Comparison of ENCODE assay signal across 8 cellular contexts in genomic region chr10:91190876-91191580, GRCh38. TPM values are rescaled to one million over a fixed set of nuclear protein-coding genes. Genes with fewer than 3 reads are reported as not detected.
A peak's percentile ranks its signal among the peaks of the same experiment; 100 is the strongest.
DNase-seq lines count a peak whose midpoint lies in the region; ATAC-seq, FAIRE-seq and TF ChIP-seq lines count a peak whose summit lies in the region.

No MANE protein-coding gene starts in this region.

- peak; percentile 68 for ATAC-seq in GM21786 (IDR thresholded peaks at IDR 0.05; ENCODE audit: unreplicated experiment)

- DNase-seq in EL = peak; percentile 56
- peak; percentile 77 for DNase-seq in RCC 7860 (ENCODE audit: low spot score)
- peak; percentile 2 to 7 for DNase-seq in lung microvascular endothelial cell (ENCODE audit: low read depth in 2 of 2)
- no peak for DNase-seq in MV-4-11 (lab: John Stamatoyannopoulos, UW)
- DNase-seq in stimulated activated CD4-positive, alpha-beta T cell treated with anti-CD3 and anti-CD28 coated beads, Interleukin-12 subunit alpha, Interleukin-12 subunit beta, amount 100 ng/mL, for 4 hours = no peak
- DNase-seq in NCI-H524 treated with DMSO at 0.1 percent for 48 hours (lab: John Stamatoyannopoulos, UW) = no peak
- no peak for DNase-seq in D721Med (ENCODE audit: insufficient read length, low spot score)

- no peak for TF ChIP-seq CTCF in D721Med (IDR thresholded peaks at IDR 0.05; ENCODE audit: insufficient read depth, missing control alignments)

- peak; percentile 92 for FAIRE-seq in RCC 7860 (lab: Jason Lieb, UNC)
- FAIRE-seq in D721Med (lab: Jason Lieb, UNC) = no peak

RNA-seq across cellular contexts. Expression of gene PCGF5, which starts 29.4 kb away (rescaled TPM):
- 28.5 and 30.2 TPM in 2 replicates for total RNA-seq in lung microvascular endothelial cell

Comparison
In these comparisons a context has a peak if more than half of its experiments do, and no peak if none do; other contexts are left out.
1. DNase-seq: peak in EL (single experiment), RCC 7860 (single experiment) and lung microvascular endothelial cell (2 of 2); none in MV-4-11 (single experiment), stimulated activated CD4-positive, alpha-beta T cell treated with anti-CD3 and anti-CD28 coated beads, Interleukin-12 subunit alpha, Interleukin-12 subunit beta, amount 100 ng/mL, for 4 hours (single experiment), NCI-H524 treated with DMSO at 0.1 percent for 48 hours (single experiment) and D721Med (single experiment).